Comparison of ENCODE assay signal across 30 cellular contexts in genomic region chr17:71173963-71174362, GRCh38.
"Had no signal": no experiment of that assay in that cellular context is flagged by ENCODE, and none has a peak within 500 bp of the region (broad histone marks: within the 10 kb centered on the region; RNA-seq: fewer than 3 reads in every experiment).

No MANE protein-coding gene starts in this region.

- H3K36me3 ChIP-seq: cardiac muscle cell had no signal

- H3K27me3 ChIP-seq: adrenal gland, cardiac muscle cell had no signal

- H3K4me1 ChIP-seq: adrenal gland had no signal

- ATAC-seq: activated CD8-positive, alpha-beta T cell treated with anti-CD3 and anti-CD28 coated beads for 36 hours; activated naive CD4-positive, alpha-beta T cell treated with anti-CD3 and anti-CD28 coated beads, Interleukin-2, amount 50 U/mL, for 72 hours; activated T-cell treated with anti-CD3 and anti-CD28 coated beads, Interleukin-2, amount 50 U/mL, for 4 hours; activated T-cell treated with anti-CD3 and anti-CD28 coated beads, Interleukin-2, amount 50 U/mL, for 72 hours; activated T-helper 17 cell treated with anti-CD3 and anti-CD28 coated beads, Interleukin-2, amount 50 U/mL, for 72 hours had no signal

- H3K9me3 ChIP-seq: adrenal gland had no signal

- DNase-seq: activated B cell treated with CpG ODN at 0.5 μM for 24 hours; activated CD4-positive, alpha-beta memory T cell treated with anti-CD3 and anti-CD28 coated beads for 36 hours; activated CD4-positive, alpha-beta T cell treated with anti-CD3 and anti-CD28 coated beads for 4 hours; activated CD4-positive, alpha-beta T cell treated with anti-CD3 and anti-CD28 coated beads, Interleukin-2, amount 10 ng/mL, durations not matched to agents 24 days and 14 days; activated CD4-positive, alpha-beta T cell treated with anti-CD3 and anti-CD28 coated beads, Interleukin-2, amount 50 U/mL, for 1 hour; activated CD4-positive, alpha-beta T cell treated with anti-CD3 and anti-CD28 coated beads, Interleukin-2, amount 50 U/mL, for 4 hours; activated CD4-positive, CD25-positive, alpha-beta regulatory T cell treated with anti-CD3 and anti-CD28 coated beads, Interleukin-2, amount 50 U/mL, for 72 hours; activated CD8-positive, alpha-beta memory T cell treated with anti-CD3 and anti-CD28 coated beads, Interleukin-2, amount 50 U/mL, for 4 hours; activated CD8-positive, alpha-beta T cell treated with anti-CD3 and anti-CD28 coated beads for 36 hours; activated effector memory CD4-positive, alpha-beta T cell treated with anti-CD3 and anti-CD28 coated beads, Interleukin-2, amount 50 U/mL, for 16 hours; activated gamma-delta T cell treated with Interleukin-2 at 50 U/mL for 16 hours; activated naive CD4-positive, alpha-beta T cell; activated naive CD4-positive, alpha-beta T cell treated with anti-CD3 and anti-CD28 coated beads for 36 hours; activated naive CD4-positive, alpha-beta T cell treated with anti-CD3 and anti-CD28 coated beads, Interleukin-2, amount 50 U/mL, for 16 hours; activated naive CD8-positive, alpha-beta T cell treated with anti-CD3 and anti-CD28 coated beads for 36 hours; activated T-cell treated with anti-CD3 and anti-CD28 coated beads for 4 hours; activated T-cell treated with anti-CD3 and anti-CD28 coated beads, Interleukin-2, amount 50 U/mL, for 1 hour; activated T-cell treated with anti-CD3 and anti-CD28 coated beads, Interleukin-2, amount 50 U/mL, for 4 hours; activated T-cell treated with anti-CD3 and anti-CD28 coated beads, Interleukin-2, amount 50 U/mL, for 72 hours; adrenal gland; amniotic stem cell; aorta; caudate nucleus; T-helper 1 cell; T-helper 2 cell; T-helper 9 cell had no signal

- H3K4me3 ChIP-seq: adrenal gland, cardiac muscle cell had no signal

- H3K27ac ChIP-seq: adrenal gland, cardiac muscle cell, VCaP had no signal
